8 cellular contexts compared by ENCODE assay signal in genomic region chr17:17496189-17497064, GRCh38. TPM values are rescaled to one million over a fixed set of nuclear protein-coding genes. Genes with fewer than 3 reads are reported as not detected.
A peak's percentile ranks its signal among the peaks of the same experiment; 100 is the strongest.
DNase-seq lines count a peak whose midpoint lies in the region; ATAC-seq and TF ChIP-seq lines count a peak whose summit lies in the region.

TSS of gene RASD1 (minus strand) at chr17:17496395. CDS start at chr17:17496181, 214 bp downstream.

- peaks cover 19% of the 10 kb centered on the region for H3K4me1 ChIP-seq in CD4-positive, alpha-beta memory T cell (ENCODE audit: insufficient read depth, low read length)
- peaks cover 0 to 26% (median 15%) of the 10 kb centered on the region in 3 donors for H3K4me1 ChIP-seq in gastroesophageal sphincter

- peak in 3 of 4 experiments; percentile 93 to 99 (median 96) for TF ChIP-seq CTCF in gastroesophageal sphincter (IDR thresholded peaks at IDR 0.05)

- no CpG with 5 or more reads among the region's 93 CpGs for WGBS in gastroesophageal sphincter (ENCODE audit: low coverage in 1 of 2), 2 donors

- CTCF ChIA-PET in CD4-positive, alpha-beta memory T cell (lab: Charles Lee; ENCODE audit: partially characterized antibody), result interaction anchor here (0.6 to 3.9 kb wide), 28 partner anchors 9 to 539 kb away, joined by 3 to 62 read pairs (median 4); partner anchors contain the start of gene PEMT

- H3K4me1 Mint-ChIP-seq in CD4-positive, alpha-beta memory T cell, result peaks cover 3 to 22% (median 9%) of the 10 kb centered on the region in 4 donors
- peaks cover 0 to 9% (median 8%) of the 10 kb centered on the region in 3 donors for H3K4me1 Mint-ChIP-seq in IgD-negative memory B cell

- H3K36me3 ChIP-seq in CD4-positive, alpha-beta memory T cell (ENCODE audit: insufficient read depth, low read length), result peaks cover 6% of the 10 kb centered on the region
- H3K36me3 ChIP-seq in gastroesophageal sphincter, result peaks cover 0 to 21% of the 10 kb centered on the region in 2 donors

- POLR2A ChIA-PET in CD4-positive, alpha-beta memory T cell (lab: Charles Lee; ENCODE audit: partially characterized antibody), result interaction anchor here (0.6 to 2.0 kb wide), 6 partner anchors 93 to 476 kb away, joined by 3 to 11 read pairs (median 5); partner anchors contain the start of genes DRC3, PEMT and TOM1L2

- intact Hi-C loops in CD4-positive, alpha-beta memory T cell (cut with micrococcal nuclease), result loop anchor here (1.0 kb wide), 5 partner anchors 19 to 146 kb away; partner anchors contain the start of gene PEMT

- no peaks in the 10 kb centered on the region for H3K27me3 ChIP-seq in CD4-positive, alpha-beta memory T cell (ENCODE audit: insufficient read depth, low read length)
- no peaks in the 10 kb centered on the region for H3K27me3 ChIP-seq in gastroesophageal sphincter

- peak within 1 kb of the TSS; percentile 43 for H3K27ac ChIP-seq in CD4-positive, alpha-beta memory T cell (ENCODE audit: low read depth, low read length)
- peak within 1 kb of the TSS; percentile 31 to 90 (median 84) for H3K27ac ChIP-seq in gastroesophageal sphincter
- H3K27ac ChIP-seq in substantia nigra (ENCODE audit: low read depth, low read length, poor library complexity, severe bottlenecking), result peak within 1 kb of the TSS; percentile 72

- H3K9me3 ChIP-seq in CD4-positive, alpha-beta memory T cell (ENCODE audit: control insufficient read depth in 1 of 2, low read length in 2 of 2), result no peaks in the 10 kb centered on the region
- H3K9me3 ChIP-seq in gastroesophageal sphincter, result no peaks in the 10 kb centered on the region

- H3K4me3 ChIP-seq in CD4-positive, alpha-beta memory T cell (ENCODE audit: low read length in 2 of 2), result peak within 1 kb of the TSS in 1 of 2 donors; percentile 67
- H3K4me3 ChIP-seq in gastroesophageal sphincter, result peak within 1 kb of the TSS; percentile 56 to 73

- TF ChIP-seq POLR2A in gastroesophageal sphincter (IDR thresholded peaks at IDR 0.05), result peak; percentile 92 to 93

- H3K36me3 Mint-ChIP-seq in CD4-positive, alpha-beta memory T cell, result peaks cover 10 to 12% of the 10 kb centered on the region in 2 donors
- no peaks in the 10 kb centered on the region for H3K36me3 Mint-ChIP-seq in IgD-negative memory B cell

- peaks cover 0 to 1% of the 10 kb centered on the region in 2 donors for H3K27me3 Mint-ChIP-seq in CD4-positive, alpha-beta memory T cell
- peaks cover 16% of the 10 kb centered on the region for H3K27me3 Mint-ChIP-seq in IgD-negative memory B cell

- peak; percentile 74 to 83 (median 76) for DNase-seq in CD4-positive, alpha-beta memory T cell
- DNase-seq in SIG-M5 (lab: John Stamatoyannopoulos, UW) (peak; percentile 31), nucleus accumbens (lab: John Stamatoyannopoulos, UW) (peak; percentile 54 to 93 (median 84)), substantia nigra (lab: John Stamatoyannopoulos, UW) (peak; percentile 49 to 97 (median 84))
- peak; percentile 84 for DNase-seq in activated naive CD4-positive, alpha-beta T cell treated with Interleukin-2 at 50 U/mL for 16 hours

- no peaks in the 10 kb centered on the region for H3K9me3 Mint-ChIP-seq in CD4-positive, alpha-beta memory T cell
- H3K9me3 Mint-ChIP-seq in IgD-negative memory B cell, result no peaks in the 10 kb centered on the region

- ATAC-seq in GM21390 (IDR thresholded peaks at IDR 0.05; ENCODE audit: unreplicated experiment), result peak; percentile 70
- peak; percentile 94 for ATAC-seq in gastroesophageal sphincter

- peak within 1 kb of the TSS; percentile 80 to 94 (median 88) for H3K4me3 Mint-ChIP-seq in CD4-positive, alpha-beta memory T cell
- H3K4me3 Mint-ChIP-seq in IgD-negative memory B cell, result peak within 1 kb of the TSS; percentile 77 to 95 (median 85)

- TF ChIP-seq EP300 in gastroesophageal sphincter (IDR thresholded peaks at IDR 0.05), result no peak

- peak within 1 kb of the TSS in 5 of 7 donors; percentile 46 to 82 (median 56) for H3K27ac Mint-ChIP-seq in CD4-positive, alpha-beta memory T cell
- H3K27ac Mint-ChIP-seq in IgD-negative memory B cell, result no peak within 1 kb of the TSS

RNA-seq across cellular contexts. Expression of gene RASD1, which starts in this region (rescaled TPM):
- under 1 TPM; 0.86 to 0.87 TPM for total RNA-seq in CD4-positive, alpha-beta memory T cell
- polyA plus RNA-seq in CD4-positive, alpha-beta memory T cell, result under 1 TPM; 0.38 to 0.45 TPM
- 0.73 TPM for polyA plus RNA-seq in IgD-negative memory B cell
- total RNA-seq in gastroesophageal sphincter, result 10 to 100 TPM in 1 of 4 donors, 1 to 10 TPM in 3; 2.6 to 24.6 (median 5.1) TPM

Comparison
In these comparisons a context has a peak if more than half of its experiments do, and no peak if none do; other contexts are left out.
1. Peak in DNase-seq and H3K27ac ChIP-seq in CD4-positive, alpha-beta memory T cell; RNA of the gene not detected or under 1 TPM.
2. DNase-seq: peak in every context shown above with its lines; median percentile 84 in activated naive CD4-positive, alpha-beta T cell treated with Interleukin-2 at 50 U/mL for 16 hours; 84 in substantia nigra; 84 in nucleus accumbens; 76 in CD4-positive, alpha-beta memory T cell; 31 in SIG-M5.
3. H3K27ac Mint-ChIP-seq: peak in CD4-positive, alpha-beta memory T cell (5 of 7); none in IgD-negative memory B cell (0 of 3).
4. Peak in every context shown above with its lines, with median percentiles within 50 percentile points of each other: H3K27ac ChIP-seq.